In genomic region chr1:14774988-14775387, GRCh38 we compare ENCODE assay signal across 26 cellular contexts.
"Had no signal": no experiment of that assay in that cellular context is flagged by ENCODE, and none has a peak within 500 bp of the region (broad histone marks: within the 10 kb centered on the region; RNA-seq: fewer than 3 reads in every experiment).

No MANE protein-coding gene starts in this region.

- ATAC-seq: stimulated activated effector memory CD8-positive, alpha-beta T cell treated with anti-CD3 and anti-CD28 coated beads, Interleukin-12 subunit alpha, Interleukin-12 subunit beta, amount 100 ng/mL, for 72 hours; stimulated activated naive B cell treated with anti-CD40 and anti-IgM and Interleukin-4, amounts not matched to agents 10 μg/mL and 1 μg/mL and 100 μg/mL, for 72 hours; stimulated activated naive CD8-positive, alpha-beta T cell treated with anti-CD3 and anti-CD28 coated beads, Interleukin-15, amount 100 ng/mL, for 72 hours; stimulated activated naive CD8-positive, alpha-beta T cell treated with anti-CD3 and anti-CD28 coated beads, Interleukin-15, Interleukin-2, amounts not matched to agents 100 U/mL and 50 U/mL, for 24 hours; upper lobe of right lung had no signal

- H3K4me3 ChIP-seq: stomach, suprapubic skin, testis, thoracic aorta, thyroid gland, tibial artery, tibial nerve, transverse colon, upper lobe of left lung, upper lobe of right lung, uterus, vagina had no signal

- FAIRE-seq: urothelium cell line had no signal

- H3K27me3 ChIP-seq: stomach, suprapubic skin, testis, thyroid gland, tibial artery, tibial nerve, transverse colon, upper lobe of left lung, upper lobe of right lung, uterus, vagina had no signal

- H3K4me1 ChIP-seq: stomach, testis, thyroid gland, tibial artery, tibial nerve, transverse colon, upper lobe of left lung, upper lobe of right lung, uterus, vagina had no signal

- H3K27ac ChIP-seq: stomach, suprapubic skin, testis, thoracic aorta, thyroid gland, tibial artery, tibial nerve, transverse colon, upper lobe of left lung, upper lobe of right lung, uterus, vagina had no signal

- H3K36me3 ChIP-seq: stomach, suprapubic skin, thoracic aorta, thyroid gland, tibial artery, tibial nerve, transverse colon, upper lobe of left lung, upper lobe of right lung, uterus, vagina had no signal

- H3K9me3 ChIP-seq: stomach, suprapubic skin, testis, thoracic aorta, thyroid gland, tibial artery, tibial nerve, transverse colon, upper lobe of left lung, upper lobe of right lung, uterus, vagina had no signal

- DNase-seq: stimulated activated CD4-positive, alpha-beta T cell treated with anti-CD3 and anti-CD28 coated beads, Interleukin-2, amount 100 ng/mL, for 48 hours; stimulated activated CD4-positive, alpha-beta T cell treated with anti-CD3 and anti-CD28 coated beads, Interleukin-4, amount 100 ng/mL, for 1 hour; stimulated activated CD4-positive, alpha-beta T cell treated with anti-CD3 and anti-CD28 coated beads, Interleukin-4, amount 100 ng/mL, for 24 hours; stimulated activated CD4-positive, alpha-beta T cell treated with anti-CD3 and anti-CD28 coated beads, Interleukin-4, amount 100 ng/mL, for 4 hours; stimulated activated CD8-positive, alpha-beta memory T cell treated with anti-CD3 and anti-CD28 coated beads, Interleukin-4, amount 100 ng/mL, for 48 hours; stimulated activated naive B cell treated with anti-CD40 and anti-IgM and Interleukin-4, amounts not matched to agents 10 μg/mL and 1 μg/mL and 100 μg/mL, for 72 hours; stimulated activated naive CD4-positive, alpha-beta T cell; stimulated activated naive CD4-positive, alpha-beta T cell treated with Interleukin-2 at 50 U/mL for 16 hours; stimulated activated naive CD8-positive, alpha-beta T cell treated with anti-CD3 and anti-CD28 coated beads, Interleukin-15, amount 100 ng/mL, for 72 hours; stimulated activated naive CD8-positive, alpha-beta T cell treated with anti-CD3 and anti-CD28 coated beads, Interleukin-15, Interleukin-2, amounts not matched to agents 100 U/mL and 50 U/mL, for 24 hours; stomach; substantia nigra; testis; thyroid gland; tibial artery; transverse colon; trophoblast cell; upper lobe of left lung; upper lobe of right lung; uterus had no signal
